21 cellular contexts compared by ENCODE assay signal in genomic region chr12:38427442-38427841, GRCh38.
DNase-seq lines count a peak whose midpoint lies in the region; ATAC-seq, FAIRE-seq and TF ChIP-seq lines count a peak whose summit lies in the region.
"Had no signal": no experiment of that assay in that cellular context is flagged by ENCODE, and none has a peak within 500 bp of the region (broad histone marks: within the 10 kb centered on the region; RNA-seq: fewer than 3 reads in every experiment).

No MANE protein-coding gene starts in this region.

- H3K4me3 Mint-ChIP-seq in MCF 10A (ENCODE audit: unreplicated experiment) (no peak overlapping the region), progenitor cell of endocrine pancreas (ENCODE audit: low read depth) (no peak overlapping the region)
- no peak overlapping the region for H3K4me3 Mint-ChIP-seq in activated T-cell treated with anti-CD3 and anti-CD28 coated beads, Interleukin-2, amount 50 U/mL, for 4 hours
- H3K4me3 Mint-ChIP-seq: CD4-positive, alpha-beta T cell had no signal

- RAD21 ChIA-PET in GM12878 (lab: Charles Lee; ENCODE audit: unreplicated experiment), result interaction anchor here (0.6 to 0.9 kb wide), 4 partner anchors 76 to 482 kb away, joined by 3 to 4 read pairs (median 4); no protein-coding TSS in a partner anchor

- H4K20me1 ChIP-seq in GM12878 (ENCODE audit: control insufficient read depth, insufficient read depth), result no peaks in the 10 kb centered on the region

- POLR2A ChIA-PET in MCF 10A (lab: Yijun Ruan, JAX) (no interaction called here), GM12878 (lab: Charles Lee) (interaction anchor here (0.5 kb wide), 1 partner anchor 677 kb away, joined by 4 read pairs; no protein-coding TSS in a partner anchor), RWPE1 (lab: Yijun Ruan, JAX; ENCODE audit: low non-redundant PET) (no interaction called here)

- H3K27ac Mint-ChIP-seq in MCF 10A (ENCODE audit: low read depth, unreplicated experiment), result peak overlapping the region; percentile 21
- H3K27ac Mint-ChIP-seq in progenitor cell of endocrine pancreas, result peak overlapping the region; percentile 50
- H3K27ac Mint-ChIP-seq: CD4-positive, alpha-beta T cell had no signal

- H3K27ac ChIP-seq in breast epithelium (no peak overlapping the region), GM12878 (ENCODE audit: control insufficient read depth, insufficient read depth) (no peak overlapping the region), RWPE1 (no peak overlapping the region)
- H3K27ac ChIP-seq: 22Rv1, A549, C4-2B, HL-60 had no signal

- SMC1A ChIA-PET in GM12878 (lab: Charles Lee; ENCODE audit: uncharacterized antibody, unreplicated experiment), result interaction anchor here (0.6 to 1.2 kb wide), 5 partner anchors 11 to 69 kb away, joined by 3 to 4 read pairs (median 3); no protein-coding TSS in a partner anchor

- H2AFZ ChIP-seq in GM12878 (ENCODE audit: control insufficient read depth, low read depth, low read length), result no peak overlapping the region

- peak; percentile 87 for ATAC-seq in GM12878
- no peak for ATAC-seq in activated T-cell treated with anti-CD3 and anti-CD28 coated beads, Interleukin-2, amount 50 U/mL, for 4 hours
- ATAC-seq: A549 had no signal

- H3K27me3 Mint-ChIP-seq in MCF 10A (ENCODE audit: insufficient read depth, unreplicated experiment) (no peaks in the 10 kb centered on the region), progenitor cell of endocrine pancreas (no peaks in the 10 kb centered on the region)
- no peaks in the 10 kb centered on the region for H3K27me3 Mint-ChIP-seq in activated T-cell treated with anti-CD3 and anti-CD28 coated beads, Interleukin-2, amount 50 U/mL, for 4 hours (ENCODE audit: low read depth)
- H3K27me3 Mint-ChIP-seq: CD4-positive, alpha-beta T cell had no signal

- no peak overlapping the region for H3K4me3 ChIP-seq in breast epithelium
- no peak overlapping the region for H3K4me3 ChIP-seq in GM12878
- H3K4me3 ChIP-seq in epithelial cell of esophagus (ENCODE audit: low read length), result no peak overlapping the region
- H3K4me3 ChIP-seq: A549, HAP-1 had no signal

- H3K4me1 ChIP-seq in breast epithelium (no peaks in the 10 kb centered on the region), GM12878 (ENCODE audit: control insufficient read depth, insufficient read depth, low read length) (no peaks in the 10 kb centered on the region)
- H3K4me1 ChIP-seq: A549, Caco-2 had no signal

- H3K79me2 ChIP-seq in GM12878 (ENCODE audit: control insufficient read depth, insufficient read depth, low read length), result no peaks in the 10 kb centered on the region

- no peak for TF ChIP-seq EP300 in GM12878 (IDR thresholded peaks at IDR 0.05; ENCODE audit: borderline replicate concordance in 1 of 2, control insufficient read depth in 1 of 2, low read depth in 2 of 2, low read length in 2 of 2)

- WGBS in GM12878 (ENCODE audit: insufficient coverage, insufficient replicate concordance, low lambda C conversion rate, missing lambda C conversion rate), result 6% methylated on average over 1 of the region's 1 CpG

- no peak for FAIRE-seq in GM12878 (lab: Jason Lieb, UNC)
- FAIRE-seq: A549, D721Med, H1 had no signal

- H3K36me3 Mint-ChIP-seq in MCF 10A (ENCODE audit: insufficient read depth, unreplicated experiment), result no peaks in the 10 kb centered on the region
- no peaks in the 10 kb centered on the region for H3K36me3 Mint-ChIP-seq in progenitor cell of endocrine pancreas (ENCODE audit: insufficient read depth)
- no peaks in the 10 kb centered on the region for H3K36me3 Mint-ChIP-seq in activated T-cell treated with anti-CD3 and anti-CD28 coated beads, Interleukin-2, amount 50 U/mL, for 4 hours (ENCODE audit: insufficient read depth)

- TF ChIP-seq CTCF in MCF 10A (IDR thresholded peaks at IDR 0.05; ENCODE audit: unreplicated experiment) (no peak), breast epithelium (IDR thresholded peaks at IDR 0.05) (no peak), GM12878 (IDR thresholded peaks at IDR 0.05 in 2 of 3, conservative IDR thresholded peaks at IDR 0.05 in 1 of 3; ENCODE audit: control insufficient read depth in 2 of 3, extremely low read depth in 1 of 3, insufficient read depth in 1 of 3, low read depth in 3 of 3, low read length in 3 of 3) (no peak), epithelial cell of esophagus (IDR thresholded peaks at IDR 0.05; ENCODE audit: insufficient read depth, low read depth, low read length, missing control alignments) (no peak), progenitor cell of endocrine pancreas (IDR thresholded peaks at IDR 0.05; ENCODE audit: unreplicated experiment) (no peak), RWPE1 (conservative IDR thresholded peaks at IDR 0.05; ENCODE audit: low read depth) (no peak)

- no peaks in the 10 kb centered on the region for H3K36me3 ChIP-seq in breast epithelium
- no peaks in the 10 kb centered on the region for H3K36me3 ChIP-seq in GM12878 (ENCODE audit: control insufficient read depth in 2 of 2, insufficient read depth in 2 of 2, low read length in 1 of 2)
- H3K36me3 ChIP-seq: HAP-1 had no signal

- intact Hi-C loops in MCF 10A (cut with micrococcal nuclease), result no loop called here
- intact Hi-C loops in breast epithelium (cut with DNase I; ENCODE audit: low total_unique reads), result no loop called here
- intact Hi-C loops in GM12878 (cut with micrococcal nuclease; ENCODE audit: unreplicated experiment), result no loop called here

- CTCF ChIA-PET in MCF 10A (lab: Yijun Ruan, JAX), result interaction anchor here (1.0 kb wide), 1 partner anchor 9 kb away, joined by 3 read pairs; no protein-coding TSS in a partner anchor
- CTCF ChIA-PET in GM12878 (lab: Yijun Ruan, JAX), result interaction anchor here (1.6 kb wide), 1 partner anchor 9 kb away, joined by 5 read pairs; no protein-coding TSS in a partner anchor
- CTCF ChIA-PET in RWPE1 (lab: Yijun Ruan, JAX), result no interaction called here

- H3K9ac ChIP-seq in GM12878 (ENCODE audit: control insufficient read depth, insufficient read depth, low read length), result no peak overlapping the region

- no peak for TF ChIP-seq RAD21 in GM12878 (IDR thresholded peaks at IDR 0.05; ENCODE audit: insufficient read depth, low read depth, low read length)

- H3K9me3 Mint-ChIP-seq in MCF 10A (ENCODE audit: unreplicated experiment) (no peaks in the 10 kb centered on the region), progenitor cell of endocrine pancreas (ENCODE audit: low read depth) (no peaks in the 10 kb centered on the region)
- peaks cover 3% of the 10 kb centered on the region for H3K9me3 Mint-ChIP-seq in activated T-cell treated with anti-CD3 and anti-CD28 coated beads, Interleukin-2, amount 50 U/mL, for 4 hours

- TF ChIP-seq POLR2A in breast epithelium (IDR thresholded peaks at IDR 0.05) (no peak), GM12878 (IDR thresholded peaks at IDR 0.05; ENCODE audit: low read depth, low read length) (no peak)

- H3K27me3 ChIP-seq in breast epithelium (no peaks in the 10 kb centered on the region), GM12878 (replicated peaks in 1 of 2; ENCODE audit: control insufficient read depth in 2 of 2, insufficient read depth in 2 of 2, low read length in 1 of 2) (no peaks in the 10 kb centered on the region)

- in situ Hi-C loops in GM12878 (cut with MboI), result no loop called here

- BruUV-seq in MCF 10A (replicated peaks; lab: Mats Ljungman, UMichigan), result no TSS peak
- BruUV-seq in GM12878 (replicated peaks; lab: Mats Ljungman, UMichigan), result no TSS peak

- H3K4me2 ChIP-seq in GM12878 (ENCODE audit: control insufficient read depth, insufficient read depth), result no peak overlapping the region
- H3K4me2 ChIP-seq: A549 had no signal

- DNase-seq in MCF 10A (ENCODE audit: unreplicated experiment) (no peak), breast epithelium (ENCODE audit: low spot score in 2 of 2) (no peak), GM12878 (ENCODE audit: low read depth, low spot score) (no peak), epithelial cell of esophagus (ENCODE audit: low read depth) (peak; percentile 10), progenitor cell of endocrine pancreas (ENCODE audit: low spot score, unreplicated experiment) (no peak), RWPE1 (ENCODE audit: low spot score) (no peak)
- no peak for DNase-seq in activated T-cell treated with anti-CD3 and anti-CD28 coated beads, Interleukin-2, amount 50 U/mL, for 4 hours
- no peak for DNase-seq in activated CD4-positive, CD25-positive, alpha-beta regulatory T cell (lab: John Stamatoyannopoulos, UW)
- DNase-seq: AML-193; Caco-2; CD4-positive, alpha-beta T cell; DMS153; DMS79; GDM1 had no signal

- H3K9me3 ChIP-seq in breast epithelium (no peaks in the 10 kb centered on the region), GM12878 (replicated peaks; ENCODE audit: control insufficient read depth, insufficient read depth, low read length) (no peaks in the 10 kb centered on the region)
- H3K9me3 ChIP-seq: A549, Caco-2 had no signal

- H3K4me1 Mint-ChIP-seq in MCF 10A (ENCODE audit: insufficient read depth, unreplicated experiment) (peaks cover 2% of the 10 kb centered on the region), progenitor cell of endocrine pancreas (ENCODE audit: low read depth) (peaks cover 2% of the 10 kb centered on the region)
- no peaks in the 10 kb centered on the region for H3K4me1 Mint-ChIP-seq in activated T-cell treated with anti-CD3 and anti-CD28 coated beads, Interleukin-2, amount 50 U/mL, for 4 hours (ENCODE audit: low read depth)

TF ChIP-seq in GM12878, 131 proteins besides CTCF, POLR2A, EP300 and RAD21 (continues in another document):
- TF ChIP-seq ASH2L (IDR thresholded peaks at IDR 0.05; ENCODE audit: borderline replicate concordance, low read depth), result no peak
- TF ChIP-seq IKZF2 (IDR thresholded peaks at IDR 0.05), result peak; percentile 66 to 70; a peak in 3 of 4 replicates
